Comparison of ENCODE assay signal across 8 cellular contexts in the genomic region with DNA sequence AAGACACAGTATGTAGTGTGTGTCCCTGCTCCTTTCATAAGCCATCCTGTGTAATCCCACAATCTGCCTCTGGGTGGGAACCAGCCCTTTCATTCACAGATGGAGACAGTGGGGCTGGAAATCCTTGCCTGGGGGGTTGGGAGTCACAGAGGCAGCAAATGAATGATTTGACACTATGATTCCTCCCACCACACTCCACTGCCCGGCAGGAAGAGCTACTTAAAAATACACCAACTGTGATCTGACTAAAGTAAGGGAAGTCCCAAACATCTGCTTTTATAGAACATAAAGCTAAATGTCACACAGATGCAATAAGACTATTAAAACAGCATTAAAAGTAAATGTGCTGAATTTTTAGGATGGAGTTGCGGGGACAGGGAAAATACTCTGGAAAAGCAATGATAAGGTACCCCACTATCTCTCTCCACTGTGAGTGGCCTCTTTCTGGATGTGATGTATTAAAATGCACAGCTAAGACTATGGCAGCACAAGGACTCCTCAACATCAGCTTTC. TPM values are rescaled to one million over a fixed set of nuclear protein-coding genes. Genes with fewer than 3 reads are reported as not detected.
DNase-seq lines count a peak whose midpoint lies in the region; ATAC-seq and TF ChIP-seq lines count a peak whose summit lies in the region.

No MANE protein-coding gene starts in this region.

- CTCF ChIA-PET in mammary epithelial cell (lab: Charles Lee; ENCODE audit: low non-redundant PET), result no interaction called here
- CTCF ChIA-PET in naive thymus-derived CD4-positive, alpha-beta T cell (lab: Charles Lee), result interaction anchor here (0.7 kb wide), 1 partner anchor 41 kb away, joined by 3 read pairs; no protein-coding TSS in a partner anchor

- peak; percentile 25 to 32 for TF ChIP-seq CTCF in mammary epithelial cell (conservative IDR thresholded peaks at IDR 0.05 in 1 of 2, IDR thresholded peaks at IDR 0.05 in 1 of 2; ENCODE audit: extremely low read depth in 1 of 2, insufficient read depth in 1 of 2, low read depth in 1 of 2, low read length in 2 of 2)

- H3K9me3 Mint-ChIP-seq in naive thymus-derived CD4-positive, alpha-beta T cell, result no peaks in the 10 kb centered on the region

- H3K4me1 ChIP-seq in mammary epithelial cell (ENCODE audit: insufficient read depth, low read length), result peaks cover 18% of the 10 kb centered on the region
- H3K4me1 ChIP-seq in naive thymus-derived CD4-positive, alpha-beta T cell (ENCODE audit: control insufficient read depth in 2 of 2, insufficient read depth in 2 of 2, low read length in 2 of 2), result peaks cover 23 to 28% of the 10 kb centered on the region in 2 donors

- H3K4me1 Mint-ChIP-seq in naive thymus-derived CD4-positive, alpha-beta T cell, result peaks cover 55 to 83% (median 73%) of the 10 kb centered on the region in 7 donors

- no peak overlapping the region for H3K4me3 ChIP-seq in mammary epithelial cell (replicated peaks in 1 of 3; ENCODE audit: insufficient read depth in 1 of 3, low read depth in 2 of 3, low read length in 3 of 3)
- H3K4me3 ChIP-seq in naive thymus-derived CD4-positive, alpha-beta T cell (ENCODE audit: low read length), result no peak overlapping the region

- H3K79me2 ChIP-seq in mammary epithelial cell (ENCODE audit: insufficient read depth, low read length), result peaks cover 55% of the 10 kb centered on the region

- intact Hi-C loops in mammary epithelial cell (cut with micrococcal nuclease), result no loop called here
- intact Hi-C loops in naive thymus-derived CD4-positive, alpha-beta T cell (cut with micrococcal nuclease), result loop anchor here (10.0 kb wide), 3 partner anchors 219 to 1701 kb away; partner anchors contain the start of genes ACBD3 (in 1 of the 2), C1orf35 (in 1 of the 2), MRPL55 (in 1 of the 2) and SRP9 (in 1 of the 2)

- 0 out of 2 replicates have a peak, but pooled peaks have one; percentile 3 for TF ChIP-seq RAD21 in Ishikawa (IDR thresholded peaks at IDR 0.05; ENCODE audit: low read depth)

- no peak overlapping the region for H3K27ac ChIP-seq in mammary epithelial cell (ENCODE audit: insufficient read depth, low read depth, low read length)
- H3K27ac ChIP-seq in naive thymus-derived CD4-positive, alpha-beta T cell (ENCODE audit: low read depth, low read length), result no peak overlapping the region

- 50% methylated on average over 2 of the region's 2 CpGs for WGBS in mammary epithelial cell (ENCODE audit: low coverage, missing lambda C conversion rate)

- no peak for TF ChIP-seq EP300 in Ishikawa (IDR thresholded peaks at IDR 0.05; ENCODE audit: borderline replicate concordance)

- ATAC-seq in naive thymus-derived CD4-positive, alpha-beta T cell, result no peak
- no peak for ATAC-seq in HG02981 (IDR thresholded peaks at IDR 0.05; ENCODE audit: unreplicated experiment)
- ATAC-seq in GM21447 (IDR thresholded peaks at IDR 0.05; ENCODE audit: unreplicated experiment), result no peak

- no peak overlapping the region for H3K9ac ChIP-seq in mammary epithelial cell (ENCODE audit: insufficient read depth, low read length)

- no peaks in the 10 kb centered on the region for H3K27me3 ChIP-seq in mammary epithelial cell (ENCODE audit: insufficient read depth, low read length)
- H3K27me3 ChIP-seq in naive thymus-derived CD4-positive, alpha-beta T cell (ENCODE audit: control insufficient read depth in 2 of 2, insufficient read depth in 2 of 2, low read length in 2 of 2), result no peaks in the 10 kb centered on the region

- H3K4me3 Mint-ChIP-seq in naive thymus-derived CD4-positive, alpha-beta T cell, result peak overlapping the region in 5 of 10 donors; percentile 14 to 95 (median 42)

- POLR2A ChIA-PET in naive thymus-derived CD4-positive, alpha-beta T cell (lab: Charles Lee), result no interaction called here

- no TSS peak for BruUV-seq in mammary epithelial cell (replicated peaks; lab: Mats Ljungman, UMichigan)

- peaks cover 9 to 41% (median 29%) of the 10 kb centered on the region in 5 donors for H3K36me3 Mint-ChIP-seq in naive thymus-derived CD4-positive, alpha-beta T cell

- no peaks in the 10 kb centered on the region for H3K9me3 ChIP-seq in mammary epithelial cell (replicated peaks; ENCODE audit: insufficient read depth, low read length)
- H3K9me3 ChIP-seq in naive thymus-derived CD4-positive, alpha-beta T cell (ENCODE audit: control insufficient read depth in 2 of 3, low read length in 3 of 3), result no peaks in the 10 kb centered on the region

- in situ Hi-C loops in mammary epithelial cell (cut with MboI; ENCODE audit: low sequenced_read_pairs in 2 of 2), result no loop called here

- H3K27me3 Mint-ChIP-seq in naive thymus-derived CD4-positive, alpha-beta T cell, result no peaks in the 10 kb centered on the region

- H2AFZ ChIP-seq in mammary epithelial cell (ENCODE audit: low read depth, low read length), result no peak overlapping the region

- H4K20me1 ChIP-seq in mammary epithelial cell (ENCODE audit: insufficient read depth, low read length), result peaks cover 2% of the 10 kb centered on the region

- no peak overlapping the region for H3K4me2 ChIP-seq in mammary epithelial cell (ENCODE audit: insufficient read depth, low read depth, low read length)

- dilution Hi-C loops in mammary epithelial cell (cut with HindIII; ENCODE audit: low sequenced_read_pairs), result loop anchor here (5.0 kb wide), 1 partner anchor 41 kb away; no protein-coding TSS in a partner anchor

- peaks cover 4% of the 10 kb centered on the region for H3K36me3 ChIP-seq in mammary epithelial cell (ENCODE audit: insufficient read depth, low read length)
- peaks cover 8 to 42% (median 20%) of the 10 kb centered on the region in 3 experiments for H3K36me3 ChIP-seq in naive thymus-derived CD4-positive, alpha-beta T cell (ENCODE audit: control insufficient read depth in 2 of 3, insufficient read depth in 3 of 3, low read length in 3 of 3)

- peak overlapping the region in 6 of 9 donors; percentile 18 to 75 (median 38) for H3K27ac Mint-ChIP-seq in naive thymus-derived CD4-positive, alpha-beta T cell

- peak; percentile 30 for DNase-seq in DMS53 (lab: John Stamatoyannopoulos, UW)
- no peak for DNase-seq in DMS53 treated with DMSO at 0.1 percent for 48 hours (lab: John Stamatoyannopoulos, UW; ENCODE audit: unreplicated experiment)
- DNase-seq in mammary epithelial cell, result peak; percentile 6
- DNase-seq in naive thymus-derived CD4-positive, alpha-beta T cell, result no peak
- no peak for DNase-seq in NCI-H1436 treated with DMSO at 0.1 percent for 48 hours (lab: John Stamatoyannopoulos, UW)

TF ChIP-seq in Ishikawa, 13 proteins besides CTCF, POLR2A, EP300 and RAD21:
- TF ChIP-seq REST (IDR thresholded peaks at IDR 0.05; ENCODE audit: low read depth) (no peak), USF1 (IDR thresholded peaks at IDR 0.05) (no peak), NFIC (IDR thresholded peaks at IDR 0.05) (no peak), YY1 (IDR thresholded peaks at IDR 0.05; ENCODE audit: low read depth) (no peak), ZBTB7A (IDR thresholded peaks at IDR 0.05; ENCODE audit: low read depth) (no peak), CEBPB (IDR thresholded peaks at IDR 0.05) (no peak), TAF1 (IDR thresholded peaks at IDR 0.05; ENCODE audit: low read depth) (no peak), CREB1 (IDR thresholded peaks at IDR 0.05; ENCODE audit: low read depth) (no peak), EGR1 (IDR thresholded peaks at IDR 0.05) (no peak), MAX (IDR thresholded peaks at IDR 0.05) (no peak), FOXM1 (IDR thresholded peaks at IDR 0.05; ENCODE audit: borderline replicate concordance, low read depth) (no peak), TEAD4 (IDR thresholded peaks at IDR 0.05) (no peak), TCF12 (IDR thresholded peaks at IDR 0.05; ENCODE audit: low read depth) (no peak)

RNA-seq across cellular contexts. Expression of gene PARP1, which starts 4.3 kb away (rescaled TPM):
- 10 to 100 TPM; 67.7 to 80.8 TPM for total RNA-seq in mammary epithelial cell
- 99.4 TPM for polyA plus RNA-seq in mammary epithelial cell
- 205 TPM for polyA minus RNA-seq in mammary epithelial cell
- 100 to 1,000 TPM in 2 of 5 experiments, 10 to 100 TPM in 3; 63.6 to 165 (median 89.3) TPM for total RNA-seq in naive thymus-derived CD4-positive, alpha-beta T cell
- polyA plus RNA-seq in naive thymus-derived CD4-positive, alpha-beta T cell, result 10 to 100 TPM; 85.6 to 95.1 TPM

Comparison
In these comparisons a context has a peak if more than half of its experiments do, and no peak if none do; other contexts are left out.
1. DNase-seq: peak in DMS53 (single experiment) and mammary epithelial cell (single experiment); none in DMS53 treated with DMSO at 0.1 percent for 48 hours (single experiment), naive thymus-derived CD4-positive, alpha-beta T cell (0 of 9) and NCI-H1436 treated with DMSO at 0.1 percent for 48 hours (single experiment).